In genomic region chr1:206050655-206051235, GRCh38 we compare ENCODE assay signal across 9 cellular contexts. TPM values are rescaled to one million over a fixed set of nuclear protein-coding genes. Genes with fewer than 3 reads are reported as not detected.
DNase-seq lines count a peak whose midpoint lies in the region; ATAC-seq, FAIRE-seq and TF ChIP-seq lines count a peak whose summit lies in the region.
"Had no signal": no experiment of that assay in that cellular context is flagged by ENCODE, and none has a peak within 500 bp of the region (broad histone marks: within the 10 kb centered on the region; RNA-seq: fewer than 3 reads in every experiment).

No MANE protein-coding gene starts in this region.

- no peaks in the 10 kb centered on the region for H3K27me3 Mint-ChIP-seq in activated CD4-positive, alpha-beta memory T cell treated with anti-CD3 and anti-CD28 coated beads for 36 hours

- TF ChIP-seq CTCF in HL-60 (IDR thresholded peaks at IDR 0.05; ENCODE audit: insufficient read depth, low read length), result no peak

- no peaks in the 10 kb centered on the region for H3K27me3 ChIP-seq in HL-60 (ENCODE audit: insufficient read depth, poor library complexity, severe bottlenecking)

- no peaks in the 10 kb centered on the region for H3K9me3 Mint-ChIP-seq in activated CD4-positive, alpha-beta memory T cell treated with anti-CD3 and anti-CD28 coated beads for 36 hours

- peak; percentile 90 for DNase-seq in DMS53 (lab: John Stamatoyannopoulos, UW)
- peak; percentile 92 to 97 for DNase-seq in HL-60 (ENCODE audit: low read depth in 1 of 2, low spot score in 1 of 2)
- peak; percentile 76 for DNase-seq in activated CD4-positive, alpha-beta memory T cell treated with anti-CD3 and anti-CD28 coated beads for 36 hours
- DNase-seq in medulla oblongata (ENCODE audit: extremely low spot score), result peak; percentile 32
- no peak for DNase-seq in foreskin melanocyte
- no peak for DNase-seq in HT-29 (ENCODE audit: low spot score)
- DNase-seq in frontal cortex (ENCODE audit: low spot score in 2 of 2), result no peak

- ATAC-seq in GM21367 (IDR thresholded peaks at IDR 0.05; ENCODE audit: unreplicated experiment), result peak; percentile 84

- peaks cover 37% of the 10 kb centered on the region for H3K4me1 Mint-ChIP-seq in activated CD4-positive, alpha-beta memory T cell treated with anti-CD3 and anti-CD28 coated beads for 36 hours (ENCODE audit: low read depth)

- H3K4me3 Mint-ChIP-seq in activated CD4-positive, alpha-beta memory T cell treated with anti-CD3 and anti-CD28 coated beads for 36 hours, result no peak overlapping the region

- POLR2A ChIA-PET in activated CD4-positive, alpha-beta memory T cell treated with anti-CD3 and anti-CD28 coated beads for 36 hours (lab: Charles Lee), result no interaction called here

- FAIRE-seq in frontal cortex (lab: Jason Lieb, UNC), result no peak
- FAIRE-seq: colon had no signal

- peak overlapping the region; percentile 57 for H3K27ac Mint-ChIP-seq in activated CD4-positive, alpha-beta memory T cell treated with anti-CD3 and anti-CD28 coated beads for 36 hours

- H3K4me3 ChIP-seq in HL-60 (replicated peaks; ENCODE audit: insufficient read depth, low read length), result no peak overlapping the region

- peak overlapping the region; percentile 71 for H3K27ac ChIP-seq in HL-60 (replicated peaks)

- no peaks in the 10 kb centered on the region for H3K36me3 Mint-ChIP-seq in activated CD4-positive, alpha-beta memory T cell treated with anti-CD3 and anti-CD28 coated beads for 36 hours

- intact Hi-C loops in activated CD4-positive, alpha-beta memory T cell treated with anti-CD3 and anti-CD28 coated beads for 36 hours (cut with micrococcal nuclease), result loop anchor here (2.0 kb wide), 1 partner anchor 14 kb away; no protein-coding TSS in a partner anchor

- CTCF ChIA-PET in activated CD4-positive, alpha-beta memory T cell treated with anti-CD3 and anti-CD28 coated beads for 36 hours (lab: Charles Lee), result interaction anchor here (1.1 to 1.6 kb wide), 2 partner anchors 21 to 55 kb away, joined by 4 to 7 read pairs; no protein-coding TSS in a partner anchor

RNA-seq across cellular contexts. Expression of gene RHEX, which starts 2.2 kb away (rescaled TPM):
- total RNA-seq in activated CD4-positive, alpha-beta memory T cell treated with anti-CD3 and anti-CD28 coated beads for 36 hours, result not detected
- not detected in 2 replicates for total RNA-seq in HT-29 (2014; rRNA removed; shearing (Covaris generic))
- total RNA-seq in frontal cortex, result 0.41 TPM

RNA-seq across cellular contexts. Expression of gene CTSE, which starts 27.1 kb away (rescaled TPM):
- total RNA-seq in activated CD4-positive, alpha-beta memory T cell treated with anti-CD3 and anti-CD28 coated beads for 36 hours, result not detected
- total RNA-seq in HT-29 (2014; rRNA removed; shearing (Covaris generic)), result 6.6 and 9.1 TPM in 2 replicates
- not detected for total RNA-seq in frontal cortex

RNA-seq across cellular contexts. Expression of gene RAB7B, which starts 47.5 kb away (rescaled TPM):
- total RNA-seq in activated CD4-positive, alpha-beta memory T cell treated with anti-CD3 and anti-CD28 coated beads for 36 hours, result not detected
- 9.0 and 10.5 TPM in 2 replicates for total RNA-seq in HT-29 (2014; rRNA removed; shearing (Covaris generic))
- total RNA-seq in frontal cortex, result under 0.01 TPM

Comparison
In these comparisons a context has a peak if more than half of its experiments do, and no peak if none do; other contexts are left out.
1. DNase-seq: peak in DMS53 (single experiment), HL-60 (2 of 2), activated CD4-positive, alpha-beta memory T cell treated with anti-CD3 and anti-CD28 coated beads for 36 hours (single experiment) and medulla oblongata (single experiment); none in foreskin melanocyte (single experiment), HT-29 (single experiment) and frontal cortex (0 of 2).